In the genomic region with DNA sequence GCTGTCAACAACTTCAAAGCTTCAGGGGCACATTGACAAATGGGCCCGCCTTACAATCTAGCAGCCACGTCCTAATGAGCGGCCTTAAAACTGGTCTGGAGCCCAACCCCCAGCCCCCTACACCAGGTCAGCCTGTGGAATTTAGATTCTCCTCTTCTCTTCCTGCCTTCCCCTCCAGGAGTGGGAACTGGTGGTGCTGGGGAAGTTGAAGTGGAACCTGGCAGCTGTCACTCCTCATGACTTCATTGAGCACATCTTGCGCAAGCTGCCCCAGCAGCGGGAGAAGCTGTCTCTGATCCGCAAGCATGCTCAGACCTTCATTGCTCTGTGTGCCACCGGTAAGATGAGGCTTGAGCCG, we compare ENCODE assay signal across 9 cellular contexts. TPM values are rescaled to one million over a fixed set of nuclear protein-coding genes. Genes with fewer than 3 reads are reported as not detected.
A peak's percentile ranks its signal among the peaks of the same experiment; 100 is the strongest.
DNase-seq lines count a peak whose midpoint lies in the region; ATAC-seq and TF ChIP-seq lines count a peak whose summit lies in the region.
"Had no signal": no experiment of that assay in that cellular context is flagged by ENCODE, and none has a peak within 500 bp of the region (broad histone marks: within the 10 kb centered on the region; RNA-seq: fewer than 3 reads in every experiment).

No MANE protein-coding gene starts in this region.

- H3K27ac ChIP-seq in left lung (peak overlapping the region; percentile 8 to 23), tibial nerve (peak overlapping the region in 2 of 4 donors; percentile 24 to 61), ovary (no peak overlapping the region)
- H3K27ac ChIP-seq: BLaER1 had no signal

- H3K9me3 Mint-ChIP-seq in activated T-cell treated with anti-CD3 and anti-CD28 coated beads, Interleukin-2, amount 50 U/mL, for 72 hours, result no peaks in the 10 kb centered on the region
- H3K9me3 Mint-ChIP-seq in activated naive CD8-positive, alpha-beta T cell treated with anti-CD3 and anti-CD28 coated beads, Interleukin-2, amount 50 U/mL, for 24 hours, result no peaks in the 10 kb centered on the region

- H3K4me1 ChIP-seq in left lung, result peaks cover 23 to 73% of the 10 kb centered on the region in 2 donors
- peaks cover 0 to 57% (median 40%) of the 10 kb centered on the region in 4 donors for H3K4me1 ChIP-seq in tibial nerve
- H3K4me1 ChIP-seq in ovary (ENCODE audit: insufficient read depth), result peaks cover 3% of the 10 kb centered on the region

- TF ChIP-seq POLR2A in tibial nerve (IDR thresholded peaks at IDR 0.05) (no peak), ovary (IDR thresholded peaks at IDR 0.05) (no peak)

- H3K4me3 Mint-ChIP-seq in activated T-cell treated with anti-CD3 and anti-CD28 coated beads, Interleukin-2, amount 50 U/mL, for 72 hours, result peak overlapping the region; percentile 98 to 99
- peak overlapping the region; percentile 89 for H3K4me3 Mint-ChIP-seq in activated naive CD8-positive, alpha-beta T cell treated with anti-CD3 and anti-CD28 coated beads, Interleukin-2, amount 50 U/mL, for 24 hours

- no peak for TF ChIP-seq CTCF in left lung (IDR thresholded peaks at IDR 0.05)
- no peak for TF ChIP-seq CTCF in tibial nerve (IDR thresholded peaks at IDR 0.05)
- no peak for TF ChIP-seq CTCF in ovary (IDR thresholded peaks at IDR 0.05)
- TF ChIP-seq CTCF in GM20000 (IDR thresholded peaks at IDR 0.05; ENCODE audit: extremely low read depth, missing control alignments), result no peak

- H3K9me3 ChIP-seq in left lung, result no peaks in the 10 kb centered on the region
- H3K9me3 ChIP-seq in tibial nerve, result no peaks in the 10 kb centered on the region
- H3K9me3 ChIP-seq in ovary, result no peaks in the 10 kb centered on the region
- H3K9me3 ChIP-seq: BLaER1 had no signal

- no peaks in the 10 kb centered on the region for H3K27me3 Mint-ChIP-seq in activated T-cell treated with anti-CD3 and anti-CD28 coated beads, Interleukin-2, amount 50 U/mL, for 72 hours (ENCODE audit: low read depth)
- H3K27me3 Mint-ChIP-seq in activated naive CD8-positive, alpha-beta T cell treated with anti-CD3 and anti-CD28 coated beads, Interleukin-2, amount 50 U/mL, for 24 hours, result no peaks in the 10 kb centered on the region

- no peak for ATAC-seq in activated T-cell treated with anti-CD3 and anti-CD28 coated beads, Interleukin-2, amount 50 U/mL, for 72 hours (replicated peaks in 1 of 2)
- no peak for ATAC-seq in activated naive CD8-positive, alpha-beta T cell treated with anti-CD3 and anti-CD28 coated beads, Interleukin-2, amount 50 U/mL, for 24 hours
- ATAC-seq in left lung, result peak; percentile 51
- no peak for ATAC-seq in HG02884 (IDR thresholded peaks at IDR 0.05; ENCODE audit: unreplicated experiment)

- H3K27ac Mint-ChIP-seq in activated T-cell treated with anti-CD3 and anti-CD28 coated beads, Interleukin-2, amount 50 U/mL, for 72 hours, result peak overlapping the region; percentile 94
- peak overlapping the region; percentile 100 for H3K27ac Mint-ChIP-seq in activated naive CD8-positive, alpha-beta T cell treated with anti-CD3 and anti-CD28 coated beads, Interleukin-2, amount 50 U/mL, for 24 hours

- peaks cover 66% of the 10 kb centered on the region for H3K4me1 Mint-ChIP-seq in activated T-cell treated with anti-CD3 and anti-CD28 coated beads, Interleukin-2, amount 50 U/mL, for 72 hours (ENCODE audit: low read depth)
- peaks cover 71% of the 10 kb centered on the region for H3K4me1 Mint-ChIP-seq in activated naive CD8-positive, alpha-beta T cell treated with anti-CD3 and anti-CD28 coated beads, Interleukin-2, amount 50 U/mL, for 24 hours

- TF ChIP-seq EP300 in tibial nerve (IDR thresholded peaks at IDR 0.05) (peak in 1 of 2 donors; percentile 68), ovary (IDR thresholded peaks at IDR 0.05) (no peak)

- DNase-seq in activated T-cell treated with anti-CD3 and anti-CD28 coated beads, Interleukin-2, amount 50 U/mL, for 72 hours, result no peak
- DNase-seq in activated T-cell treated with anti-CD3 and anti-CD28 coated beads, Interleukin-2, amount 50 U/mL, for 1 hour, result no peak
- no peak for DNase-seq in activated naive CD8-positive, alpha-beta T cell treated with anti-CD3 and anti-CD28 coated beads, Interleukin-2, amount 50 U/mL, for 24 hours
- DNase-seq in left lung, result peak; percentile 89 to 91
- DNase-seq in tibial nerve (ENCODE audit: low spot score in 2 of 2), result peak; percentile 38 to 68
- DNase-seq in ovary, result no peak
- no peak for DNase-seq in GM20000 (ENCODE audit: low spot score)

- H3K36me3 Mint-ChIP-seq in activated T-cell treated with anti-CD3 and anti-CD28 coated beads, Interleukin-2, amount 50 U/mL, for 72 hours (ENCODE audit: insufficient read depth in 2 of 2), result peaks cover 34 to 66% of the 10 kb centered on the region in 2 donors
- peaks cover 83% of the 10 kb centered on the region for H3K36me3 Mint-ChIP-seq in activated naive CD8-positive, alpha-beta T cell treated with anti-CD3 and anti-CD28 coated beads, Interleukin-2, amount 50 U/mL, for 24 hours (ENCODE audit: low read depth)

- H3K36me3 ChIP-seq in left lung, result peaks cover 0 to 43% of the 10 kb centered on the region in 2 donors
- peaks cover 0 to 49% (median 0%) of the 10 kb centered on the region in 3 donors for H3K36me3 ChIP-seq in tibial nerve
- H3K36me3 ChIP-seq in ovary, result no peaks in the 10 kb centered on the region
- H3K36me3 ChIP-seq: BLaER1 had no signal

- H3K27me3 ChIP-seq in left lung (peaks cover 0 to 28% of the 10 kb centered on the region in 2 donors), tibial nerve (peaks cover 0 to 14% of the 10 kb centered on the region in 2 donors), ovary (no peaks in the 10 kb centered on the region)

- WGBS in tibial nerve, 2 donors, result 56 to 58% methylated on average over 8 of the region's 8 CpGs
- WGBS in ovary, 3 donors, result 50 to 65% (median 57%) methylated on average over 8 of the region's 8 CpGs

- intact Hi-C loops in left lung (cut with DNase I), result loop anchor here in 1 of 2 donors (5.0 to 10.0 kb wide), 3 partner anchors 171 to 394 kb away; no protein-coding TSS in a partner anchor
- intact Hi-C loops in ovary (cut with DNase I), result loop anchor here (2.0 to 10.0 kb wide), 5 partner anchors 244 to 974 kb away; no protein-coding TSS in a partner anchor

- H3K4me3 ChIP-seq in left lung, result no peak overlapping the region
- H3K4me3 ChIP-seq in tibial nerve, result no peak overlapping the region
- H3K4me3 ChIP-seq in ovary, result no peak overlapping the region
- H3K4me3 ChIP-seq: BLaER1 had no signal

RNA-seq across cellular contexts. Expression of a gene that starts 5.0 kb away (rescaled TPM):
- total RNA-seq in activated T-cell treated with anti-CD3 and anti-CD28 coated beads, Interleukin-2, amount 50 U/mL, for 72 hours, result 100 to 1,000 TPM; 445 to 502 TPM
- total RNA-seq in left lung (100 to 1,000 TPM; 101 to 203 TPM), tibial nerve (100 to 1,000 TPM in 1 of 4 donors, 10 to 100 TPM in 3; 84.1 to 124 (median 89.7) TPM), ovary (100 to 1,000 TPM in 1 of 7 donors, 10 to 100 TPM in 6; 24.1 to 105 (median 70.7) TPM)
- 10 to 100 TPM in 1 of 2 donors, 1 to 10 TPM in 1; 4.0 to 16.3 TPM for polyA plus RNA-seq in ovary

RNA-seq across cellular contexts. Expression of a gene that starts 42.5 kb away (rescaled TPM):
- 10 to 100 TPM; 16.1 to 22.5 TPM for total RNA-seq in activated T-cell treated with anti-CD3 and anti-CD28 coated beads, Interleukin-2, amount 50 U/mL, for 72 hours
- total RNA-seq in left lung, result 10 to 100 TPM; 19.8 to 21.4 TPM
- total RNA-seq in tibial nerve, result 1 to 10 TPM; 1.8 to 4.4 (median 2.5) TPM
- 10 to 100 TPM in 1 of 7 donors, 1 to 10 TPM in 5, under 1 TPM in 1; 0.36 to 10.3 (median 4.1) TPM for total RNA-seq in ovary
- 1 to 10 TPM; 1.0 to 8.1 TPM for polyA plus RNA-seq in ovary

Comparison
In these comparisons a context has a peak if more than half of its experiments do, and no peak if none do; other contexts are left out.
1. DNase-seq: peak in left lung (2 of 2) and tibial nerve (2 of 2); none in activated T-cell treated with anti-CD3 and anti-CD28 coated beads, Interleukin-2, amount 50 U/mL, for 72 hours (0 of 2), activated T-cell treated with anti-CD3 and anti-CD28 coated beads, Interleukin-2, amount 50 U/mL, for 1 hour (single experiment), activated naive CD8-positive, alpha-beta T cell treated with anti-CD3 and anti-CD28 coated beads, Interleukin-2, amount 50 U/mL, for 24 hours (single experiment), ovary (0 of 5) and GM20000 (single experiment).
2. H3K27ac ChIP-seq: peak in left lung (2 of 2); none in ovary (0 of 2).